ENCODE assay signal across 8 cellular contexts in the genomic region with DNA sequence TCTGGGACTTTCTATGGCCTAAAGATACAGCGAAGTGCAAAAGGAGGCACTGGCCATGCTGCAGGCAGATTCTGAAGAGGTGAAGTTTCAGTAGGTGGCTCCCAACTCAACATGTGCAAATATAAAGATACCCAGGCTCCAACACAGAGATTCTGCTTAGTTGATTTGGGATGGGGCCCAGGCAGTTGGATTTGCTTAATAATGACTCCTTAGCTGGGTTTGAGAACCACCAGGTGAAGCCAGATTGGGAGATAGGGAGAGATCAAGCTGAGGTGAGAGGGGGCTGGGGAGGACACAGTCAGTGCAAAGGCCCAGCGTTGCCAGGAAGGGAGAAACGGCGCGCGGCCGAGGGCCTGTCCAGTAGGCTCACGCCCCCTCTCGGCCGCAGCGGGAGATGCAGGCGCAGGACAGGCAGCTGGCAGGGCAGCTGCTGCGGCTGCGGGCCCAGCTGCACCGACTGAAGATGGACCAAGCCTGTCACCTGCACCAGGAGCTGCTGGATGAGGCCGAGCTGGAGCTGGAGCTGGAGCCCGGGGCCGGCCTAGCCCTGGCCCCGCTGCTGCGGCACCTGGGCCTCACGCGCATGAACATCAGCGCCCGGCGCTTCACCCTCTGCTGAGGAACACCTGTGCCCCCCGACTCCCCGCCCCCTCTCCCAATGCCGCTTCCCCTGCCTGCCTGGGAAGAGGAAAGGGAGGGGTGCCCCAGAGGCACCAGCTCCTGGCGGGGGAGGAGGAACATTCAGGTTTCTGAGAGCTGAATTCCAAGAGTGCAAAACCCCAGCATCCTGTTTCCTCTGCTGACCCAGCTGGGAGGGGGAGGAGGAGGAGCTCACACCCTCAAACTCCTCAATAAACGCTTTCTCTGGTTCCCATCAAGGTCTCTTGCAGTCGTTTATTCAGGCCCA.
A peak's percentile ranks its signal among the peaks of the same experiment; 100 is the strongest.
DNase-seq lines count a peak whose midpoint lies in the region; ATAC-seq, FAIRE-seq and TF ChIP-seq lines count a peak whose summit lies in the region.

No MANE protein-coding gene starts in this region.

- H3K36me3 ChIP-seq in iPS-15b (ENCODE audit: control insufficient read depth, insufficient read depth, low read length), result no peaks in the 10 kb centered on the region

- ATAC-seq in HG03521 (IDR thresholded peaks at IDR 0.05; ENCODE audit: unreplicated experiment) (no peak), HG03342 (IDR thresholded peaks at IDR 0.05; ENCODE audit: unreplicated experiment) (no peak)

- H3K27me3 ChIP-seq in iPS-15b (ENCODE audit: control insufficient read depth, insufficient read depth, low read length), result no peaks in the 10 kb centered on the region

- peak; percentile 79 for TF ChIP-seq CTCF in astrocyte of the cerebellum (IDR thresholded peaks at IDR 0.05; ENCODE audit: low read depth, low read length, missing control alignments)

- peak; percentile 74 for DNase-seq in GM18507 (ENCODE audit: extremely low spot score, insufficient read length, low read depth)
- DNase-seq in NAMALWA (ENCODE audit: low spot score), result peak; percentile 85
- DNase-seq in T-helper 2 cell, result peak; percentile 53 to 81 (median 69)
- peak; percentile 12 for DNase-seq in astrocyte of the cerebellum (ENCODE audit: low read depth)
- DNase-seq in stimulated activated CD4-positive, alpha-beta T cell treated with anti-CD3 and anti-CD28 coated beads, Interleukin-12 subunit alpha, Interleukin-12 subunit beta, amount 100 ng/mL, for 4 hours, result peak; percentile 77

- in situ Hi-C loops in astrocyte of the cerebellum (cut with HindIII; ENCODE audit: low sequenced_read_pairs), result no loop called here

- H3K4me3 ChIP-seq in astrocyte of the cerebellum (ENCODE audit: low read depth, low read length), result no peak overlapping the region
- peak overlapping the region; percentile 49 for H3K4me3 ChIP-seq in iPS-15b (ENCODE audit: low read depth, low read length)

- H3K9ac ChIP-seq in iPS-15b (ENCODE audit: low read depth, low read length), result no peak overlapping the region

- peak; percentile 76 for FAIRE-seq in GM18507 (lab: Jason Lieb, UNC)

- H3K9me3 ChIP-seq in iPS-15b (ENCODE audit: control insufficient read depth, insufficient read depth, low read length), result no peaks in the 10 kb centered on the region

- H3K4me1 ChIP-seq in iPS-15b (ENCODE audit: control insufficient read depth, insufficient read depth, low read length), result no peaks in the 10 kb centered on the region

Comparison
In these comparisons a context has a peak if more than half of its experiments do, and no peak if none do; other contexts are left out.
1. DNase-seq: peak in every context shown above with its lines; median percentile 85 in NAMALWA; 77 in stimulated activated CD4-positive, alpha-beta T cell treated with anti-CD3 and anti-CD28 coated beads, Interleukin-12 subunit alpha, Interleukin-12 subunit beta, amount 100 ng/mL, for 4 hours; 74 in GM18507; 69 in T-helper 2 cell; 12 in astrocyte of the cerebellum.